ENCODE assay signal across 1 cellular context in the genomic region with DNA sequence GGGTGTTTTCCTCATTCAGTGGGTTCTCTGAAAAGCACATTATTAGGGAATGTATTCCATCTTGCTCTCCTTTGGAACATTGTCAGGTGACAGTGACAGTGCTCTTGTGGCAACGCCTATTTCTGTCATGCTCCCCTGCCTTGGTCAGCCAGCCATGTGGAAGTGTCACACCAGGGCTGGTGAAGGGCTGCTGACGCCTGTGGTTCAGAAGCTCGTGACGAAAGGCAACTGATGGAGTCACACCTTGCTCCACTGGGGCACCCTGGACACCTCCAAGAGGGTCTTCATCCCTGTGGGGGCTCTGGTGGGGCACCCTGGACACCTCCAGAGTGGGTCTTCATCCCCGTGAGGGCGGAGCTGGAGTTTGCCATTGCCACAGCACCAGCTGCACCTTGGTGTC.
TF ChIP-seq lines count a peak whose summit lies in the region.

No MANE protein-coding gene starts in this region.

TF ChIP-seq in GM12878, 131 proteins besides CTCF, POLR2A, EP300 and RAD21 (continued from another document and continues in another):
- TF ChIP-seq, protein P1, sequence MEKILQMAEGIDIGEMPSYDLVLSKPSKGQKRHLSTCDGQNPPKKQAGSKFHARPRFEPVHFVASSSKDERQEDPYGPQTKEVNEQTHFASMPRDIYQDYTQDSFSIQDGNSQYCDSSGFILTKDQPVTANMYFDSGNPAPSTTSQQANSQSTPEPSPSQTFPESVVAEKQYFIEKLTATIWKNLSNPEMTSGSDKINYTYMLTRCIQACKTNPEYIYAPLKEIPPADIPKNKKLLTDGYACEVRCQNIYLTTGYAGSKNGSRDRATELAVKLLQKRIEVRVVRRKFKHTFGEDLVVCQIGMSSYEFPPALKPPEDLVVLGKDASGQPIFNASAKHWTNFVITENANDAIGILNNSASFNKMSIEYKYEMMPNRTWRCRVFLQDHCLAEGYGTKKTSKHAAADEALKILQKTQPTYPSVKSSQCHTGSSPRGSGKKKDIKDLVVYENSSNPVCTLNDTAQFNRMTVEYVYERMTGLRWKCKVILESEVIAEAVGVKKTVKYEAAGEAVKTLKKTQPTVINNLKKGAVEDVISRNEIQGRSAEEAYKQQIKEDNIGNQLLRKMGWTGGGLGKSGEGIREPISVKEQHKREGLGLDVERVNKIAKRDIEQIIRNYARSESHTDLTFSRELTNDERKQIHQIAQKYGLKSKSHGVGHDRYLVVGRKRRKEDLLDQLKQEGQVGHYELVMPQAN (conservative IDR thresholded peaks at IDR 0.05) = no peak
- TF ChIP-seq STAT1 (conservative IDR thresholded peaks at IDR 0.05) (no peak), SREBF1 (IDR thresholded peaks at IDR 0.05; ENCODE audit: low read length) (no peak), IKZF1 (conservative IDR thresholded peaks at IDR 0.05) (peak; percentile 93), NR2C2 (IDR thresholded peaks at IDR 0.05; ENCODE audit: borderline replicate concordance, control insufficient read depth, insufficient read length, low read depth) (no peak), WRNIP1 (IDR thresholded peaks at IDR 0.05; ENCODE audit: borderline replicate concordance, low read depth, low read length) (no peak), NFYA (IDR thresholded peaks at IDR 0.05; ENCODE audit: borderline replicate concordance, low read depth, low read length) (no peak), KDM1A (IDR thresholded peaks at IDR 0.05; ENCODE audit: borderline replicate concordance) (no peak), CEBPB (IDR thresholded peaks at IDR 0.05; ENCODE audit: borderline replicate concordance in 1 of 2, low read depth in 2 of 2, low read length in 2 of 2) (no peak), SRF (IDR thresholded peaks at IDR 0.05; ENCODE audit: low read depth in 2 of 2, low read length in 2 of 2) (no peak), CBFB (IDR thresholded peaks at IDR 0.05; ENCODE audit: low read depth) (peak; percentile 35; the same call in 1 of the 2 replicates), CHD2 (IDR thresholded peaks at IDR 0.05; ENCODE audit: borderline replicate concordance, low read depth, low read length) (no peak; the same call in none of the 2 replicates), HDAC6 (IDR thresholded peaks at IDR 0.05; ENCODE audit: unreplicated experiment) (no peak), ATF7 (IDR thresholded peaks at IDR 0.05; ENCODE audit: low read depth) (no peak), POLR2AphosphoS5 (IDR thresholded peaks at IDR 0.05; ENCODE audit: low read length) (no peak; the same call in 1 of the 2 replicates), JUND (IDR thresholded peaks at IDR 0.05; ENCODE audit: low read depth, low read length) (no peak), MTA3 (IDR thresholded peaks at IDR 0.05; ENCODE audit: borderline replicate concordance, low read length) (no peak), DPF2 (IDR thresholded peaks at IDR 0.05) (peak; percentile 93), EED (IDR thresholded peaks at IDR 0.05; ENCODE audit: low read depth) (peak; percentile 73), TBL1XR1 (IDR thresholded peaks at IDR 0.05; ENCODE audit: low read depth, low read length) (no peak; the same call in 1 of the 2 replicates), GABPA (IDR thresholded peaks at IDR 0.05; ENCODE audit: low read depth) (no peak), ESRRA (IDR thresholded peaks at IDR 0.05; ENCODE audit: low read length) (no peak), ZNF384 (IDR thresholded peaks at IDR 0.05; ENCODE audit: borderline replicate concordance, low read depth, low read length) (no peak), TCF12 (IDR thresholded peaks at IDR 0.05; ENCODE audit: low read depth, low read length) (peak; percentile 40; the same call in 1 of the 2 replicates), SIN3A (IDR thresholded peaks at IDR 0.05; ENCODE audit: low read depth, low read length) (no peak), ZNF622 (IDR thresholded peaks at IDR 0.05) (no peak)
- TF ChIP-seq, protein P2, sequence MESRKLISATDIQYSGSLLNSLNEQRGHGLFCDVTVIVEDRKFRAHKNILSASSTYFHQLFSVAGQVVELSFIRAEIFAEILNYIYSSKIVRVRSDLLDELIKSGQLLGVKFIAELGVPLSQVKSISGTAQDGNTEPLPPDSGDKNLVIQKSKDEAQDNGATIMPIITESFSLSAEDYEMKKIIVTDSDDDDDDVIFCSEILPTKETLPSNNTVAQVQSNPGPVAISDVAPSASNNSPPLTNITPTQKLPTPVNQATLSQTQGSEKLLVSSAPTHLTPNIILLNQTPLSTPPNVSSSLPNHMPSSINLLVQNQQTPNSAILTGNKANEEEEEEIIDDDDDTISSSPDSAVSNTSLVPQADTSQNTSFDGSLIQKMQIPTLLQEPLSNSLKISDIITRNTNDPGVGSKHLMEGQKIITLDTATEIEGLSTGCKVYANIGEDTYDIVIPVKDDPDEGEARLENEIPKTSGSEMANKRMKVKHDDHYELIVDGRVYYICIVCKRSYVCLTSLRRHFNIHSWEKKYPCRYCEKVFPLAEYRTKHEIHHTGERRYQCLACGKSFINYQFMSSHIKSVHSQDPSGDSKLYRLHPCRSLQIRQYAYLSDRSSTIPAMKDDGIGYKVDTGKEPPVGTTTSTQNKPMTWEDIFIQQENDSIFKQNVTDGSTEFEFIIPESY (IDR thresholded peaks at IDR 0.05) = no peak
- TF ChIP-seq, protein P3, sequence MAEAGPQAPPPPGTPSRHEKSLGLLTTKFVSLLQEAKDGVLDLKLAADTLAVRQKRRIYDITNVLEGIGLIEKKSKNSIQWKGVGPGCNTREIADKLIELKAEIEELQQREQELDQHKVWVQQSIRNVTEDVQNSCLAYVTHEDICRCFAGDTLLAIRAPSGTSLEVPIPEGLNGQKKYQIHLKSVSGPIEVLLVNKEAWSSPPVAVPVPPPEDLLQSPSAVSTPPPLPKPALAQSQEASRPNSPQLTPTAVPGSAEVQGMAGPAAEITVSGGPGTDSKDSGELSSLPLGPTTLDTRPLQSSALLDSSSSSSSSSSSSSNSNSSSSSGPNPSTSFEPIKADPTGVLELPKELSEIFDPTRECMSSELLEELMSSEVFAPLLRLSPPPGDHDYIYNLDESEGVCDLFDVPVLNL (IDR thresholded peaks at IDR 0.05; ENCODE audit: low read depth, low read length) = no peak
- TF ChIP-seq, protein P4, sequence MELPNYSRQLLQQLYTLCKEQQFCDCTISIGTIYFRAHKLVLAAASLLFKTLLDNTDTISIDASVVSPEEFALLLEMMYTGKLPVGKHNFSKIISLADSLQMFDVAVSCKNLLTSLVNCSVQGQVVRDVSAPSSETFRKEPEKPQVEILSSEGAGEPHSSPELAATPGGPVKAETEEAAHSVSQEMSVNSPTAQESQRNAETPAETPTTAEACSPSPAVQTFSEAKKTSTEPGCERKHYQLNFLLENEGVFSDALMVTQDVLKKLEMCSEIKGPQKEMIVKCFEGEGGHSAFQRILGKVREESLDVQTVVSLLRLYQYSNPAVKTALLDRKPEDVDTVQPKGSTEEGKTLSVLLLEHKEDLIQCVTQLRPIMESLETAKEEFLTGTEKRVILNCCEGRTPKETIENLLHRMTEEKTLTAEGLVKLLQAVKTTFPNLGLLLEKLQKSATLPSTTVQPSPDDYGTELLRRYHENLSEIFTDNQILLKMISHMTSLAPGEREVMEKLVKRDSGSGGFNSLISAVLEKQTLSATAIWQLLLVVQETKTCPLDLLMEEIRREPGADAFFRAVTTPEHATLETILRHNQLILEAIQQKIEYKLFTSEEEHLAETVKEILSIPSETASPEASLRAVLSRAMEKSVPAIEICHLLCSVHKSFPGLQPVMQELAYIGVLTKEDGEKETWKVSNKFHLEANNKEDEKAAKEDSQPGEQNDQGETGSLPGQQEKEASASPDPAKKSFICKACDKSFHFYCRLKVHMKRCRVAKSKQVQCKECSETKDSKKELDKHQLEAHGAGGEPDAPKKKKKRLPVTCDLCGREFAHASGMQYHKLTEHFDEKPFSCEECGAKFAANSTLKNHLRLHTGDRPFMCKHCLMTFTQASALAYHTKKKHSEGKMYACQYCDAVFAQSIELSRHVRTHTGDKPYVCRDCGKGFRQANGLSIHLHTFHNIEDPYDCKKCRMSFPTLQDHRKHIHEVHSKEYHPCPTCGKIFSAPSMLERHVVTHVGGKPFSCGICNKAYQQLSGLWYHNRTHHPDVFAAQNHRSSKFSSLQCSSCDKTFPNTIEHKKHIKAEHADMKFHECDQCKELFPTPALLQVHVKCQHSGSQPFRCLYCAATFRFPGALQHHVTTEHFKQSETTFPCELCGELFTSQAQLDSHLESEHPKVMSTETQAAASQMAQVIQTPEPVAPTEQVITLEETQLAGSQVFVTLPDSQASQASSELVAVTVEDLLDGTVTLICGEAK (IDR thresholded peaks at IDR 0.05; ENCODE audit: borderline replicate concordance) = no peak
- TF ChIP-seq, protein P5, sequence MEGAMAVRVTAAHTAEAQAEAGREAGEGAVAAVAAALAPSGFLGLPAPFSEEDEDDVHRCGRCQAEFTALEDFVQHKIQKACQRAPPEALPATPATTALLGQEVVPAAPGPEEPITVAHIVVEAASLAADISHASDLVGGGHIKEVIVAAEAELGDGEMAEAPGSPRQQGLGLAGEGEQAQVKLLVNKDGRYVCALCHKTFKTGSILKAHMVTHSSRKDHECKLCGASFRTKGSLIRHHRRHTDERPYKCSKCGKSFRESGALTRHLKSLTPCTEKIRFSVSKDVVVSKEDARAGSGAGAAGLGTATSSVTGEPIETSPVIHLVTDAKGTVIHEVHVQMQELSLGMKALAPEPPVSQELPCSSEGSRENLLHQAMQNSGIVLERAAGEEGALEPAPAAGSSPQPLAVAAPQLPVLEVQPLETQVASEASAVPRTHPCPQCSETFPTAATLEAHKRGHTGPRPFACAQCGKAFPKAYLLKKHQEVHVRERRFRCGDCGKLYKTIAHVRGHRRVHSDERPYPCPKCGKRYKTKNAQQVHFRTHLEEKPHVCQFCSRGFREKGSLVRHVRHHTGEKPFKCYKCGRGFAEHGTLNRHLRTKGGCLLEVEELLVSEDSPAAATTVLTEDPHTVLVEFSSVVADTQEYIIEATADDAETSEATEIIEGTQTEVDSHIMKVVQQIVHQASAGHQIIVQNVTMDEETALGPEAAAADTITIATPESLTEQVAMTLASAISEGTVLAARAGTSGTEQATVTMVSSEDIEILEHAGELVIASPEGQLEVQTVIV (IDR thresholded peaks at IDR 0.05; ENCODE audit: borderline replicate concordance, partially characterized antibody) = no peak
- TF ChIP-seq, protein P6, sequence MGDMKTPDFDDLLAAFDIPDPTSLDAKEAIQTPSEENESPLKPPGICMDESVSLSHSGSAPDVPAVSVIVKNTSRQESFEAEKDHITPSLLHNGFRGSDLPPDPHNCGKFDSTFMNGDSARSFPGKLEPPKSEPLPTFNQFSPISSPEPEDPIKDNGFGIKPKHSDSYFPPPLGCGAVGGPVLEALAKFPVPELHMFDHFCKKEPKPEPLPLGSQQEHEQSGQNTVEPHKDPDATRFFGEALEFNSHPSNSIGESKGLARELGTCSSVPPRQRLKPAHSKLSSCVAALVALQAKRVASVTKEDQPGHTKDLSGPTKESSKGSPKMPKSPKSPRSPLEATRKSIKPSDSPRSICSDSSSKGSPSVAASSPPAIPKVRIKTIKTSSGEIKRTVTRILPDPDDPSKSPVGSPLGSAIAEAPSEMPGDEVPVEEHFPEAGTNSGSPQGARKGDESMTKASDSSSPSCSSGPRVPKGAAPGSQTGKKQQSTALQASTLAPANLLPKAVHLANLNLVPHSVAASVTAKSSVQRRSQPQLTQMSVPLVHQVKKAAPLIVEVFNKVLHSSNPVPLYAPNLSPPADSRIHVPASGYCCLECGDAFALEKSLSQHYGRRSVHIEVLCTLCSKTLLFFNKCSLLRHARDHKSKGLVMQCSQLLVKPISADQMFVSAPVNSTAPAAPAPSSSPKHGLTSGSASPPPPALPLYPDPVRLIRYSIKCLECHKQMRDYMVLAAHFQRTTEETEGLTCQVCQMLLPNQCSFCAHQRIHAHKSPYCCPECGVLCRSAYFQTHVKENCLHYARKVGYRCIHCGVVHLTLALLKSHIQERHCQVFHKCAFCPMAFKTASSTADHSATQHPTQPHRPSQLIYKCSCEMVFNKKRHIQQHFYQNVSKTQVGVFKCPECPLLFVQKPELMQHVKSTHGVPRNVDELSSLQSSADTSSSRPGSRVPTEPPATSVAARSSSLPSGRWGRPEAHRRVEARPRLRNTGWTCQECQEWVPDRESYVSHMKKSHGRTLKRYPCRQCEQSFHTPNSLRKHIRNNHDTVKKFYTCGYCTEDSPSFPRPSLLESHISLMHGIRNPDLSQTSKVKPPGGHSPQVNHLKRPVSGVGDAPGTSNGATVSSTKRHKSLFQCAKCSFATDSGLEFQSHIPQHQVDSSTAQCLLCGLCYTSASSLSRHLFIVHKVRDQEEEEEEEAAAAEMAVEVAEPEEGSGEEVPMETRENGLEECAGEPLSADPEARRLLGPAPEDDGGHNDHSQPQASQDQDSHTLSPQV (IDR thresholded peaks at IDR 0.05) = peak; percentile 89
- TF ChIP-seq, protein P7, sequence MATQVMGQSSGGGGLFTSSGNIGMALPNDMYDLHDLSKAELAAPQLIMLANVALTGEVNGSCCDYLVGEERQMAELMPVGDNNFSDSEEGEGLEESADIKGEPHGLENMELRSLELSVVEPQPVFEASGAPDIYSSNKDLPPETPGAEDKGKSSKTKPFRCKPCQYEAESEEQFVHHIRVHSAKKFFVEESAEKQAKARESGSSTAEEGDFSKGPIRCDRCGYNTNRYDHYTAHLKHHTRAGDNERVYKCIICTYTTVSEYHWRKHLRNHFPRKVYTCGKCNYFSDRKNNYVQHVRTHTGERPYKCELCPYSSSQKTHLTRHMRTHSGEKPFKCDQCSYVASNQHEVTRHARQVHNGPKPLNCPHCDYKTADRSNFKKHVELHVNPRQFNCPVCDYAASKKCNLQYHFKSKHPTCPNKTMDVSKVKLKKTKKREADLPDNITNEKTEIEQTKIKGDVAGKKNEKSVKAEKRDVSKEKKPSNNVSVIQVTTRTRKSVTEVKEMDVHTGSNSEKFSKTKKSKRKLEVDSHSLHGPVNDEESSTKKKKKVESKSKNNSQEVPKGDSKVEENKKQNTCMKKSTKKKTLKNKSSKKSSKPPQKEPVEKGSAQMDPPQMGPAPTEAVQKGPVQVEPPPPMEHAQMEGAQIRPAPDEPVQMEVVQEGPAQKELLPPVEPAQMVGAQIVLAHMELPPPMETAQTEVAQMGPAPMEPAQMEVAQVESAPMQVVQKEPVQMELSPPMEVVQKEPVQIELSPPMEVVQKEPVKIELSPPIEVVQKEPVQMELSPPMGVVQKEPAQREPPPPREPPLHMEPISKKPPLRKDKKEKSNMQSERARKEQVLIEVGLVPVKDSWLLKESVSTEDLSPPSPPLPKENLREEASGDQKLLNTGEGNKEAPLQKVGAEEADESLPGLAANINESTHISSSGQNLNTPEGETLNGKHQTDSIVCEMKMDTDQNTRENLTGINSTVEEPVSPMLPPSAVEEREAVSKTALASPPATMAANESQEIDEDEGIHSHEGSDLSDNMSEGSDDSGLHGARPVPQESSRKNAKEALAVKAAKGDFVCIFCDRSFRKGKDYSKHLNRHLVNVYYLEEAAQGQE (IDR thresholded peaks at IDR 0.05; ENCODE audit: low read depth, low read length) = no peak
- TF ChIP-seq, protein P8, sequence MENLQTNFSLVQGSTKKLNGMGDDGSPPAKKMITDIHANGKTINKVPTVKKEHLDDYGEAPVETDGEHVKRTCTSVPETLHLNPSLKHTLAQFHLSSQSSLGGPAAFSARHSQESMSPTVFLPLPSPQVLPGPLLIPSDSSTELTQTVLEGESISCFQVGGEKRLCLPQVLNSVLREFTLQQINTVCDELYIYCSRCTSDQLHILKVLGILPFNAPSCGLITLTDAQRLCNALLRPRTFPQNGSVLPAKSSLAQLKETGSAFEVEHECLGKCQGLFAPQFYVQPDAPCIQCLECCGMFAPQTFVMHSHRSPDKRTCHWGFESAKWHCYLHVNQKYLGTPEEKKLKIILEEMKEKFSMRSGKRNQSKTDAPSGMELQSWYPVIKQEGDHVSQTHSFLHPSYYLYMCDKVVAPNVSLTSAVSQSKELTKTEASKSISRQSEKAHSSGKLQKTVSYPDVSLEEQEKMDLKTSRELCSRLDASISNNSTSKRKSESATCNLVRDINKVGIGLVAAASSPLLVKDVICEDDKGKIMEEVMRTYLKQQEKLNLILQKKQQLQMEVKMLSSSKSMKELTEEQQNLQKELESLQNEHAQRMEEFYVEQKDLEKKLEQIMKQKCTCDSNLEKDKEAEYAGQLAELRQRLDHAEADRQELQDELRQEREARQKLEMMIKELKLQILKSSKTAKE (IDR thresholded peaks at IDR 0.05; ENCODE audit: low read depth, poor library complexity, severe bottlenecking) = no peak
